Comparison of ENCODE assay signal across 26 cellular contexts in genomic region chr4:39756159-39756558, GRCh38.
"Had no signal": no experiment of that assay in that cellular context is flagged by ENCODE, and none has a peak within 500 bp of the region (broad histone marks: within the 10 kb centered on the region; RNA-seq: fewer than 3 reads in every experiment).

No MANE protein-coding gene starts in this region.

- H3K27ac Mint-ChIP-seq: activated naive CD8-positive, alpha-beta T cell treated with anti-CD3 and anti-CD28 coated beads, Interleukin-2, amount 50 U/mL, for 24 hours; activated T-helper 2 cell treated with anti-CD3 and anti-CD28 coated beads, Interferon-gamma antibody, Interleukin-2, Interleukin-4, amounts not matched to agents 10 μg/mL and 5 μg/mL and 100 μg/mL, durations not matched to agents 14 hours and 24 hours and 36 hours; endodermal cell; stimulated activated memory B cell treated with anti-CD40 and anti-IgM and Interleukin-4, amounts not matched to agents 10 μg/mL and 1 μg/mL and 100 μg/mL, for 72 hours; T-helper 2 cell treated with Interferon-gamma antibody and Interleukin-4, amounts not matched to agents 5 μg/mL and 100 μg/mL, for 36 hours had no signal

- H3K4me1 Mint-ChIP-seq: endodermal cell had no signal

- H3K27ac ChIP-seq: breast epithelium, esophagus muscularis mucosa, foreskin keratinocyte, left ventricle myocardium inferior, pancreas, psoas muscle, sigmoid colon, stomach, thyroid gland, upper lobe of left lung, vagina had no signal

- H3K36me3 ChIP-seq: breast epithelium had no signal

- H3K9me3 Mint-ChIP-seq: activated naive CD4-positive, alpha-beta T cell treated with anti-CD3 and anti-CD28 coated beads, Interleukin-2, amount 50 U/mL, for 24 hours; activated naive CD8-positive, alpha-beta T cell treated with anti-CD3 and anti-CD28 coated beads, Interleukin-2, amount 50 U/mL, for 24 hours; activated T-cell treated with anti-CD3 and anti-CD28 coated beads, Interleukin-2, amount 50 U/mL, for 4 hours; activated T-helper 2 cell treated with anti-CD3 and anti-CD28 coated beads, Interferon-gamma antibody, Interleukin-2, Interleukin-4, amounts not matched to agents 10 μg/mL and 5 μg/mL and 100 μg/mL, durations not matched to agents 14 hours and 24 hours and 36 hours; endodermal cell; stimulated activated memory B cell treated with anti-CD40 and anti-IgM and Interleukin-4, amounts not matched to agents 10 μg/mL and 1 μg/mL and 100 μg/mL, for 72 hours; T-helper 2 cell treated with Interferon-gamma antibody and Interleukin-4, amounts not matched to agents 5 μg/mL and 100 μg/mL, for 36 hours had no signal

- H3K9me3 ChIP-seq: breast epithelium, esophagus muscularis mucosa, left ventricle myocardium inferior, pancreas, psoas muscle, sigmoid colon, stomach, thyroid gland, upper lobe of left lung, vagina had no signal

- H3K27me3 ChIP-seq: breast epithelium, esophagus muscularis mucosa, foreskin keratinocyte, pancreas, sigmoid colon, stomach, thyroid gland, upper lobe of left lung, vagina had no signal

- H3K4me3 ChIP-seq: breast epithelium, esophagus muscularis mucosa, left ventricle myocardium inferior, lung, pancreas, psoas muscle, sigmoid colon, stomach, thyroid gland, upper lobe of left lung, vagina had no signal

- H3K4me3 Mint-ChIP-seq: activated naive CD4-positive, alpha-beta T cell treated with anti-CD3 and anti-CD28 coated beads, Interleukin-2, amount 50 U/mL, for 24 hours; activated naive CD8-positive, alpha-beta T cell treated with anti-CD3 and anti-CD28 coated beads, Interleukin-2, amount 50 U/mL, for 24 hours; activated T-cell treated with anti-CD3 and anti-CD28 coated beads, Interleukin-2, amount 50 U/mL, for 4 hours; endodermal cell; stimulated activated memory B cell treated with anti-CD40 and anti-IgM and Interleukin-4, amounts not matched to agents 10 μg/mL and 1 μg/mL and 100 μg/mL, for 72 hours; T-helper 2 cell treated with Interferon-gamma antibody and Interleukin-4, amounts not matched to agents 5 μg/mL and 100 μg/mL, for 36 hours had no signal

- DNase-seq: activated CD4-positive, alpha-beta T cell treated with anti-CD3 and anti-CD28 coated beads for 4 hours; activated CD4-positive, alpha-beta T cell treated with anti-CD3 and anti-CD28 coated beads, Interleukin-2, amount 50 U/mL, for 48 hours; activated CD8-positive, alpha-beta memory T cell treated with anti-CD3 and anti-CD28 coated beads for 24 hours; activated naive CD8-positive, alpha-beta T cell treated with anti-CD3 and anti-CD28 coated beads, Interleukin-2, amount 50 U/mL, for 24 hours; activated T-cell treated with anti-CD3 and anti-CD28 coated beads, Interleukin-2, amount 50 U/mL, for 4 hours; central memory CD4-positive, alpha-beta T cell; endodermal cell; foreskin keratinocyte; left ventricle myocardium inferior; nucleus accumbens; pancreas; psoas muscle; sigmoid colon; small intestine; stimulated activated CD4-positive, alpha-beta T cell treated with anti-CD3 and anti-CD28 coated beads, Interleukin-4, amount 100 ng/mL, for 24 hours; stomach; thyroid gland; upper lobe of left lung had no signal

- ATAC-seq: activated naive CD8-positive, alpha-beta T cell treated with anti-CD3 and anti-CD28 coated beads, Interleukin-2, amount 50 U/mL, for 24 hours; activated T-cell treated with anti-CD3 and anti-CD28 coated beads, Interleukin-2, amount 50 U/mL, for 4 hours; foreskin keratinocyte; pancreas; psoas muscle; stimulated activated memory B cell treated with anti-CD40 and anti-IgM and Interleukin-4, amounts not matched to agents 10 μg/mL and 1 μg/mL and 100 μg/mL, for 72 hours had no signal

- H3K4me1 ChIP-seq: breast epithelium, foreskin keratinocyte, left ventricle myocardium inferior, pancreas, psoas muscle, thyroid gland, vagina had no signal

- H3K27me3 Mint-ChIP-seq: activated naive CD4-positive, alpha-beta T cell treated with anti-CD3 and anti-CD28 coated beads, Interleukin-2, amount 50 U/mL, for 24 hours; activated naive CD8-positive, alpha-beta T cell treated with anti-CD3 and anti-CD28 coated beads, Interleukin-2, amount 50 U/mL, for 24 hours; stimulated activated memory B cell treated with anti-CD40 and anti-IgM and Interleukin-4, amounts not matched to agents 10 μg/mL and 1 μg/mL and 100 μg/mL, for 72 hours had no signal
